ENCODE assay signal across 2 cellular contexts in genomic region chr4:177236889-177237288, GRCh38.
TF ChIP-seq lines count a peak whose summit lies in the region.

No MANE protein-coding gene starts in this region.

TF ChIP-seq in IMR-90, 13 proteins besides CTCF, POLR2A, EP300 and RAD21:
- no peak for TF ChIP-seq MAZ (IDR thresholded peaks at IDR 0.05; ENCODE audit: borderline replicate concordance, low read depth, low read length)
- no peak for TF ChIP-seq RFX5 (IDR thresholded peaks at IDR 0.05; ENCODE audit: low read depth, low read length)
- TF ChIP-seq SMC3 (IDR thresholded peaks at IDR 0.05; ENCODE audit: low read depth, low read length), result no peak
- TF ChIP-seq BHLHE40 (IDR thresholded peaks at IDR 0.05; ENCODE audit: low read depth, low read length), result no peak
- no peak for TF ChIP-seq FOS (IDR thresholded peaks at IDR 0.05; ENCODE audit: low read depth, low read length)
- TF ChIP-seq CHD1 (IDR thresholded peaks at IDR 0.05; ENCODE audit: low read depth, low read length), result no peak
- no peak for TF ChIP-seq ELK1 (IDR thresholded peaks at IDR 0.05; ENCODE audit: borderline replicate concordance, low read depth, low read length)
- no peak for TF ChIP-seq MXI1 (IDR thresholded peaks at IDR 0.05; ENCODE audit: borderline replicate concordance, low read depth, low read length)
- no peak for TF ChIP-seq MAFK (IDR thresholded peaks at IDR 0.05; ENCODE audit: low read depth, low read length)
- no peak for TF ChIP-seq NFE2L2 (IDR thresholded peaks at IDR 0.05; ENCODE audit: low read depth, low read length)
- TF ChIP-seq RCOR1 (IDR thresholded peaks at IDR 0.05; ENCODE audit: insufficient replicate concordance, low read length), result no peak
TF ChIP-seq in IMR-90: peak in this region for 0.

TF ChIP-seq in H1, 55 proteins besides CTCF, POLR2A, EP300 and RAD21:
- TF ChIP-seq CHD7 (IDR thresholded peaks at IDR 0.05; ENCODE audit: insufficient replicate concordance, low read length) (no peak), TCF12 (IDR thresholded peaks at IDR 0.05; ENCODE audit: low read depth, low read length) (no peak), SRF (IDR thresholded peaks at IDR 0.05; ENCODE audit: low read depth, low read length) (no peak), TEAD4 (IDR thresholded peaks at IDR 0.05; ENCODE audit: low read depth, low read length) (no peak), HDAC6 (IDR thresholded peaks at IDR 0.05; ENCODE audit: low read depth, low read length) (no peak), POLR2AphosphoS5 (IDR thresholded peaks at IDR 0.05; ENCODE audit: low read depth, low read length) (no peak), SIX5 (IDR thresholded peaks at IDR 0.05; ENCODE audit: low read depth, low read length) (no peak), POU5F1 (IDR thresholded peaks at IDR 0.05; ENCODE audit: low read depth, low read length) (no peak), SP2 (IDR thresholded peaks at IDR 0.05; ENCODE audit: low read length) (no peak), GTF2F1 (IDR thresholded peaks at IDR 0.05; ENCODE audit: borderline replicate concordance, low read depth, low read length) (no peak), GABPA (IDR thresholded peaks at IDR 0.05; ENCODE audit: borderline replicate concordance, insufficient read depth, low read length) (no peak), KDM5A (IDR thresholded peaks at IDR 0.05; ENCODE audit: low read length) (no peak), RXRA (IDR thresholded peaks at IDR 0.05; ENCODE audit: insufficient read depth, low read depth, low read length) (no peak), SIN3A (conservative IDR thresholded peaks at IDR 0.05 in 1 of 2, IDR thresholded peaks at IDR 0.05 in 1 of 2; ENCODE audit: low read depth in 1 of 2, low read length in 2 of 2) (no peak), JUND (IDR thresholded peaks at IDR 0.05; ENCODE audit: low read length) (no peak), CEBPB (IDR thresholded peaks at IDR 0.05; ENCODE audit: low read depth, low read length) (no peak), RNF2 (IDR thresholded peaks at IDR 0.05; ENCODE audit: borderline replicate concordance, low read depth, low read length, missing control alignments, poor library complexity, severe bottlenecking) (no peak), USF2 (IDR thresholded peaks at IDR 0.05; ENCODE audit: low read length) (no peak), SAP30 (IDR thresholded peaks at IDR 0.05; ENCODE audit: insufficient read depth, insufficient replicate concordance, low read length) (no peak)
